In the genomic region with DNA sequence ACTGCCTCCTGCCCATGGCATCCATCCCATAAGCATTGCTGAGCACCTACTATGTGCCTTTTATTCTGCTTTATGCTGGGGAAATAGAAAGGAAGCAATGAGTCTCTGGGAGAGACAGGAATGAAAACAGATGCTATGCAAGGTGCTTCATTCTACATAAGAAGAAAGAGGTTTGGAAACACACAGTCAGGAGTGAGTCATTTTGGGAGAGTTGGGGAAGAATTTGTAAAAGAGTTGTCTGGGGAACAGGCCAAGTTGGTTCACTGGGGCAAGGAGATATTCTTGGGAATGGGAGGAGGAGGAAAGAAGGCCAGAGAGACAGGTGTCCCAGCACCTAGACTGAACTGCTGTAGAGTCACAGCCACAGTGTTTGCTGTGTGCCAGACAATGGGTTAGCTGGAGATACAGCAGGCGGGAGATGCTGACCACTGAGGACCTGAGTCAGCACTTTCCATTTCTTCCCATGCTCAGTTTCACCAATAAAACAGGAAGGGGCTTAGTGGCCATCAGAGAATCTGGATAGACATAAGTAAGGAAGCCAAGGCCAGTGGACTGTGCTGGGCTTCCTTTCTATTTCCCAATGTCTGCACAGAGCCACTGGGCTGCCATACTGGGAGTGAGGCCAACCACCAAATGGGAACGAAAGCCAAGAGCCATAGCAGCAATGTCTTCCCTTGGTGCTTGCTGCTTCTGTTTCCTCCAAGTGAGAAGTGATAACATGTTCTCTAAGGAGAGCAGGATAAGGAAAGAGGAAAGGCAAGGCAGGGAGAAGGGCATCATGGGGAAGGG, we compare ENCODE assay signal across 16 cellular contexts.
A peak's percentile ranks its signal among the peaks of the same experiment; 100 is the strongest.
DNase-seq lines count a peak whose midpoint lies in the region; FAIRE-seq and TF ChIP-seq lines count a peak whose summit lies in the region.
"Had no signal": no experiment of that assay in that cellular context is flagged by ENCODE, and none has a peak within 500 bp of the region (broad histone marks: within the 10 kb centered on the region; RNA-seq: fewer than 3 reads in every experiment).

No MANE protein-coding gene starts in this region.

- H3K23ac ChIP-seq in H1 (ENCODE audit: insufficient read length) = no peak overlapping the region

- no peaks in the 10 kb centered on the region for H3K23me2 ChIP-seq in H1 (ENCODE audit: low read depth, low read length)

- H4K20me1 ChIP-seq in H1 (replicated peaks in 1 of 2; ENCODE audit: control insufficient read depth in 1 of 2, insufficient read depth in 2 of 2, low read length in 2 of 2) = no peaks in the 10 kb centered on the region
- H4K20me1 ChIP-seq in osteoblast (ENCODE audit: insufficient read depth, low read length) = no peaks in the 10 kb centered on the region

- no peak overlapping the region for H4K5ac ChIP-seq in H1 (ENCODE audit: insufficient read length, low read depth, low read length)

- no peak overlapping the region for H3K56ac ChIP-seq in H1 (replicated peaks; ENCODE audit: insufficient read length, low read depth, low read length)

- no peak overlapping the region for H4K8ac ChIP-seq in H1 (ENCODE audit: extremely low read depth, insufficient read depth, low read length)

- H3K4ac ChIP-seq in H1 (replicated peaks; ENCODE audit: insufficient read length, low read depth, low read length) = no peak overlapping the region

- H3K27ac Mint-ChIP-seq in nephron progenitor cell = no peak overlapping the region
- H3K27ac Mint-ChIP-seq: activated naive CD8-positive, alpha-beta T cell treated with anti-CD3 and anti-CD28 coated beads, Interleukin-2, amount 10 ng/mL, durations not matched to agents 7 days and 5 days; natural killer cell; progenitor cell of endocrine pancreas had no signal

- H3K79me2 ChIP-seq in H1 (ENCODE audit: control insufficient read depth in 1 of 2, insufficient read depth in 2 of 2, low read length in 2 of 2) = no peaks in the 10 kb centered on the region
- no peaks in the 10 kb centered on the region for H3K79me2 ChIP-seq in osteoblast (ENCODE audit: insufficient read depth, low read length)

- POLR2A ChIA-PET in H1 (lab: Charles Lee; ENCODE audit: partially characterized antibody) = no interaction called here
- POLR2A ChIA-PET in GM10248 (lab: Yijun Ruan, JAX) = no interaction called here

- H2BK15ac ChIP-seq in H1 (ENCODE audit: low read length) = no peak overlapping the region

- H3K4me3 ChIP-seq in MG63 (no peak overlapping the region), H1 (ENCODE audit: extremely low read depth in 1 of 4, insufficient read depth in 2 of 4, low read depth in 3 of 4, low read length in 4 of 4) (no peak overlapping the region), osteoblast (ENCODE audit: insufficient read depth, low read length) (no peak overlapping the region)

- no peak overlapping the region for H3K18ac ChIP-seq in H1 (ENCODE audit: extremely low read depth, low read length)

- CTCF ChIA-PET in H1 (lab: Charles Lee; ENCODE audit: partially characterized antibody) = interaction anchor here (0.6 to 1.1 kb wide), 8 partner anchors 17 to 829 kb away, joined by 3 to 5 read pairs (median 3); no protein-coding TSS in a partner anchor
- CTCF ChIA-PET in GM10248 (lab: Yijun Ruan, JAX) = interaction anchor here (2.0 kb wide), 1 partner anchor 27 kb away, joined by 6 read pairs; no protein-coding TSS in a partner anchor

- H3K9me3 ChIP-seq in MG63 (peaks cover 2% of the 10 kb centered on the region; the same call in 1 of the 2 replicates), H1 (ENCODE audit: insufficient read depth in 2 of 2, low read depth in 1 of 2, low read length in 1 of 2) (no peaks in the 10 kb centered on the region), osteoblast (ENCODE audit: low read depth, low read length) (no peaks in the 10 kb centered on the region)

- TF ChIP-seq POLR2A in H1 (IDR thresholded peaks at IDR 0.05; ENCODE audit: control extremely low read depth in 1 of 2, low read depth in 2 of 2, low read length in 2 of 2) = no peak

- H3K27me3 ChIP-seq in MG63 (no peaks in the 10 kb centered on the region), H1 (replicated peaks in 1 of 4; ENCODE audit: control insufficient read depth in 3 of 4, extremely low read depth in 1 of 4, insufficient read depth in 3 of 4, low read length in 3 of 4) (no peaks in the 10 kb centered on the region), osteoblast (ENCODE audit: insufficient read depth, low read length) (no peaks in the 10 kb centered on the region)

- no peak for TF ChIP-seq EP300 in H1 (IDR thresholded peaks at IDR 0.05; ENCODE audit: borderline replicate concordance in 1 of 2, low read depth in 2 of 2, low read length in 2 of 2)

- no peaks in the 10 kb centered on the region for H3K36me3 Mint-ChIP-seq in nephron progenitor cell (ENCODE audit: low read depth)
- H3K36me3 Mint-ChIP-seq: activated naive CD8-positive, alpha-beta T cell treated with anti-CD3 and anti-CD28 coated beads, Interleukin-2, amount 10 ng/mL, durations not matched to agents 7 days and 5 days; natural killer cell had no signal

- no peak overlapping the region for H2BK120ac ChIP-seq in H1 (replicated peaks; ENCODE audit: low read depth, low read length)

- WGBS in H1 (ENCODE audit: extremely low coverage in 1 of 2, insufficient coverage in 1 of 2, insufficient read length in 1 of 2, insufficient replicate concordance in 2 of 2, low coverage in 1 of 2, low lambda C conversion rate in 2 of 2, missing lambda C conversion rate in 1 of 2), 2 experiments = 83% methylated on average over 2 of the region's 2 CpGs; no CpG with 5 or more reads in 1 of the 2 experiments

- no peak overlapping the region for H4K91ac ChIP-seq in H1 (replicated peaks; ENCODE audit: insufficient read length, low read length)

- peak; percentile 59 for DNase-seq in EL
- DNase-seq in MG63 = peak; percentile 29
- DNase-seq in H1 (ENCODE audit: low read depth in 1 of 2, low spot score in 2 of 2) = no peak
- DNase-seq in osteoblast (ENCODE audit: insufficient read length, low spot score, missing footprints) = no peak
- no peak for DNase-seq in GM10248 (ENCODE audit: extremely low spot score)
- no peak for DNase-seq in T-helper 2 cell
- DNase-seq in nephron progenitor cell = no peak
- DNase-seq: activated naive CD8-positive, alpha-beta T cell treated with anti-CD3 and anti-CD28 coated beads, Interleukin-2, amount 10 ng/mL, durations not matched to agents 7 days and 5 days; kidney; mesendoderm; natural killer cell; NCI-H187; SIG-M5; stimulated activated CD4-positive, alpha-beta T cell treated with anti-CD3 and anti-CD28 coated beads, Interleukin-4, amount 100 ng/mL, for 4 hours had no signal

- no peak for TF ChIP-seq RAD21 in H1 (IDR thresholded peaks at IDR 0.05 in 1 of 2, conservative IDR thresholded peaks at IDR 0.05 in 1 of 2; ENCODE audit: low read depth in 2 of 2, low read length in 2 of 2)

- no peak overlapping the region for H2AK5ac ChIP-seq in H1 (ENCODE audit: low read depth, low read length)

- H3K79me1 ChIP-seq in H1 (ENCODE audit: low read depth, low read length) = no peaks in the 10 kb centered on the region

- H3K27ac ChIP-seq in H1 (ENCODE audit: low read depth, low read length) (no peak overlapping the region), osteoblast (ENCODE audit: low read depth, low read length) (peak overlapping the region; percentile 16)

- H3K4me1 ChIP-seq in H1 (replicated peaks in 1 of 4; ENCODE audit: control insufficient read depth in 3 of 4, insufficient read depth in 4 of 4, low read length in 3 of 4) (no peaks in the 10 kb centered on the region), osteoblast (ENCODE audit: insufficient read depth, low read length) (peaks cover 9% of the 10 kb centered on the region)

- peaks cover 15% of the 10 kb centered on the region for H3K9me3 Mint-ChIP-seq in nephron progenitor cell
- H3K9me3 Mint-ChIP-seq: central memory CD8-positive, alpha-beta T cell; natural killer cell had no signal

- peaks cover 8% of the 10 kb centered on the region for H3K27me3 Mint-ChIP-seq in nephron progenitor cell (ENCODE audit: low read depth, poor library complexity)

- H3K36me3 ChIP-seq in MG63 (no peaks in the 10 kb centered on the region), H1 (ENCODE audit: control insufficient read depth in 2 of 4, insufficient read depth in 4 of 4, low read length in 3 of 4) (no peaks in the 10 kb centered on the region), osteoblast (ENCODE audit: insufficient read depth, low read length) (no peaks in the 10 kb centered on the region)

- no peak overlapping the region for H2BK20ac ChIP-seq in H1 (ENCODE audit: low read length)

- H2AFZ ChIP-seq in H1 (ENCODE audit: low read length) (no peak overlapping the region), osteoblast (ENCODE audit: low read length) (no peak overlapping the region)

- no peak overlapping the region for H3K4me3 Mint-ChIP-seq in nephron progenitor cell
- H3K4me3 Mint-ChIP-seq: activated naive CD8-positive, alpha-beta T cell treated with anti-CD3 and anti-CD28 coated beads, Interleukin-2, amount 10 ng/mL, durations not matched to agents 7 days and 5 days; central memory CD8-positive, alpha-beta T cell; natural killer cell had no signal

- no peak for TF ChIP-seq CTCF in H1 (IDR thresholded peaks at IDR 0.05; ENCODE audit: control extremely low read depth in 1 of 3, insufficient read depth in 1 of 3, low read depth in 1 of 3, low read length in 3 of 3)
- TF ChIP-seq CTCF in osteoblast (IDR thresholded peaks at IDR 0.05; ENCODE audit: extremely low read depth, low read depth, low read length) = no peak
- no peak for TF ChIP-seq CTCF in GM10248 (IDR thresholded peaks at IDR 0.05; ENCODE audit: control extremely low read depth, extremely low read depth, low read depth, missing control alignments)
- TF ChIP-seq CTCF in nephron progenitor cell (IDR thresholded peaks at IDR 0.05) = no peak

- no peaks in the 10 kb centered on the region for H3K4me1 Mint-ChIP-seq in nephron progenitor cell
- H3K4me1 Mint-ChIP-seq: activated naive CD8-positive, alpha-beta T cell treated with anti-CD3 and anti-CD28 coated beads, Interleukin-2, amount 10 ng/mL, durations not matched to agents 7 days and 5 days; central memory CD8-positive, alpha-beta T cell; natural killer cell had no signal

- H3K14ac ChIP-seq in H1 (ENCODE audit: insufficient read length) = no peak overlapping the region

- no peak overlapping the region for H2BK5ac ChIP-seq in H1 (ENCODE audit: low read depth, low read length)

- H3K4me2 ChIP-seq in H1 (ENCODE audit: insufficient read depth in 1 of 2, low read depth in 2 of 2, low read length in 2 of 2) = no peak overlapping the region
- peak overlapping the region; percentile 21 for H3K4me2 ChIP-seq in osteoblast (ENCODE audit: insufficient read depth, low read length)

- peak overlapping the region; percentile 3; the same call in 1 of the 2 replicates for H2BK12ac ChIP-seq in H1 (ENCODE audit: low read depth, low read length)

- no peak overlapping the region for H3K9ac ChIP-seq in H1 (replicated peaks in 1 of 4; ENCODE audit: extremely low read depth in 1 of 4, low read depth in 3 of 4, low read length in 3 of 4)

- FAIRE-seq in H1 (lab: Jason Lieb, UNC) = no peak
- FAIRE-seq: kidney had no signal

TF ChIP-seq in H1, 55 proteins besides CTCF, POLR2A, EP300 and RAD21 (continues in another document):
- TF ChIP-seq CEBPB (IDR thresholded peaks at IDR 0.05; ENCODE audit: low read depth, low read length) = no peak
- TF ChIP-seq CTBP2 (IDR thresholded peaks at IDR 0.05; ENCODE audit: borderline replicate concordance, insufficient read depth, insufficient read length, low read length) = no peak
- peak; percentile 77 for TF ChIP-seq MAFK (IDR thresholded peaks at IDR 0.05; ENCODE audit: low read depth, low read length)
- TF ChIP-seq TCF12 (IDR thresholded peaks at IDR 0.05; ENCODE audit: low read depth, low read length) = no peak

Comparison
In these comparisons a context has a peak if more than half of its experiments do, and no peak if none do; other contexts are left out.
1. DNase-seq: peak in EL (single experiment) and MG63 (single experiment); none in H1 (0 of 2), osteoblast (single experiment), GM10248 (single experiment), T-helper 2 cell (0 of 5) and nephron progenitor cell (single experiment).